3 cellular contexts compared by ENCODE assay signal in the genomic region with DNA sequence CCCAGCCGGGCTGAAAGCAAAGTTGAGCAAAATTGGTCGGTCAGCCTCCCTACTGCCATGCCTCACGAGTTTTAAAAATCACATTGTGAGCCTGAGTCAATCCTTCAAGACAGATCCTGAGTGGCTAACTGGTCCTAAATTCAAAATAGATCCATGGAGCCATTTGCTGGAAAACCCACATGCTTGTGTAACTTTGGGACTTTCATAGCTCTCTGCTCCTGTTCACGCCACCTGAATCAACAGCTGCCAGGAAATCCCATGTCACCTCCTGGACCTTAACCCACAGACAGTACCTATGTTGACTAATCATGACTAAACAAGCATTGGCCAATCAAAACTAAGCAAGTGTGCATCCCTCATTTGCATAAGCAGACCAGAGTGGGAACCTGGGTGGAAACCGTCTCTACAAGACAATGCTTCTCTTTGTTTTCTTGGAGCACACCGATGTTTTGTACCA.
TF ChIP-seq lines count a peak whose summit lies in the region.

No MANE protein-coding gene starts in this region.

TF ChIP-seq in GM23338, 12 proteins besides CTCF, POLR2A, EP300 and RAD21:
- TF ChIP-seq NANOG (IDR thresholded peaks at IDR 0.05; ENCODE audit: borderline replicate concordance): no peak
- no peak for TF ChIP-seq ZNF331 (CRISPR knock-in tag; IDR thresholded peaks at IDR 0.05; ENCODE audit: low read depth)
- no peak for TF ChIP-seq STAT1 (IDR thresholded peaks at IDR 0.05; ENCODE audit: unreplicated experiment)
- no peak for TF ChIP-seq POLR2AphosphoS5 (IDR thresholded peaks at IDR 0.05; ENCODE audit: low read depth)
- TF ChIP-seq CREB1 (CRISPR knock-in tag; IDR thresholded peaks at IDR 0.05; ENCODE audit: low read depth): no peak

TF ChIP-seq in GM12878, 131 proteins besides CTCF, POLR2A, EP300 and RAD21:
- TF ChIP-seq SREBF2 (IDR thresholded peaks at IDR 0.05; ENCODE audit: low read length) (no peak), POU2F2 (IDR thresholded peaks at IDR 0.05; ENCODE audit: borderline replicate concordance, low read depth, low read length) (peak; percentile 74; the same call in 2 of the 3 replicates), RB1 (IDR thresholded peaks at IDR 0.05; ENCODE audit: borderline replicate concordance) (no peak), SMAD1 (IDR thresholded peaks at IDR 0.05; ENCODE audit: low read depth, partially characterized antibody) (no peak), IKZF1 (conservative IDR thresholded peaks at IDR 0.05) (peak; percentile 28; the same call in 1 of the 2 replicates), ZNF274 (IDR thresholded peaks at IDR 0.05; ENCODE audit: insufficient read depth, insufficient read length) (no peak)

TF ChIP-seq in HepG2, 621 proteins besides CTCF, POLR2A, EP300 and RAD21 (continues in another document):
- TF ChIP-seq ZNF343 (CRISPR knock-in tag; IDR thresholded peaks at IDR 0.05): no peak
- TF ChIP-seq ZNF572 (CRISPR knock-in tag; IDR thresholded peaks at IDR 0.05): no peak
- TF ChIP-seq HOXA9 (CRISPR knock-in tag; IDR thresholded peaks at IDR 0.05; ENCODE audit: borderline replicate concordance): no peak
- TF ChIP-seq NFYB (CRISPR knock-in tag; IDR thresholded peaks at IDR 0.05): peak; percentile 60
- TF ChIP-seq, protein P1, sequence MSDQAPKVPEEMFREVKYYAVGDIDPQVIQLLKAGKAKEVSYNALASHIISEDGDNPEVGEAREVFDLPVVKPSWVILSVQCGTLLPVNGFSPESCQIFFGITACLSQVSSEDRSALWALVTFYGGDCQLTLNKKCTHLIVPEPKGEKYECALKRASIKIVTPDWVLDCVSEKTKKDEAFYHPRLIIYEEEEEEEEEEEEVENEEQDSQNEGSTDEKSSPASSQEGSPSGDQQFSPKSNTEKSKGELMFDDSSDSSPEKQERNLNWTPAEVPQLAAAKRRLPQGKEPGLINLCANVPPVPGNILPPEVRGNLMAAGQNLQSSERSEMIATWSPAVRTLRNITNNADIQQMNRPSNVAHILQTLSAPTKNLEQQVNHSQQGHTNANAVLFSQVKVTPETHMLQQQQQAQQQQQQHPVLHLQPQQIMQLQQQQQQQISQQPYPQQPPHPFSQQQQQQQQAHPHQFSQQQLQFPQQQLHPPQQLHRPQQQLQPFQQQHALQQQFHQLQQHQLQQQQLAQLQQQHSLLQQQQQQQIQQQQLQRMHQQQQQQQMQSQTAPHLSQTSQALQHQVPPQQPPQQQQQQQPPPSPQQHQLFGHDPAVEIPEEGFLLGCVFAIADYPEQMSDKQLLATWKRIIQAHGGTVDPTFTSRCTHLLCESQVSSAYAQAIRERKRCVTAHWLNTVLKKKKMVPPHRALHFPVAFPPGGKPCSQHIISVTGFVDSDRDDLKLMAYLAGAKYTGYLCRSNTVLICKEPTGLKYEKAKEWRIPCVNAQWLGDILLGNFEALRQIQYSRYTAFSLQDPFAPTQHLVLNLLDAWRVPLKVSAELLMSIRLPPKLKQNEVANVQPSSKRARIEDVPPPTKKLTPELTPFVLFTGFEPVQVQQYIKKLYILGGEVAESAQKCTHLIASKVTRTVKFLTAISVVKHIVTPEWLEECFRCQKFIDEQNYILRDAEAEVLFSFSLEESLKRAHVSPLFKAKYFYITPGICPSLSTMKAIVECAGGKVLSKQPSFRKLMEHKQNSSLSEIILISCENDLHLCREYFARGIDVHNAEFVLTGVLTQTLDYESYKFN (CRISPR knock-in tag; conservative IDR thresholded peaks at IDR 0.05): peak; percentile 92
- TF ChIP-seq POLR2AphosphoS2 (IDR thresholded peaks at IDR 0.05; ENCODE audit: low read depth, low read length): no peak
- no peak for TF ChIP-seq KLF13 (CRISPR knock-in tag; IDR thresholded peaks at IDR 0.05)
- TF ChIP-seq NR2F6 (IDR thresholded peaks at IDR 0.05): peak; percentile 63
- TF ChIP-seq NR2F6 (CRISPR knock-in tag; IDR thresholded peaks at IDR 0.05): peak; percentile 67; the same call in 1 of the 2 replicates
- TF ChIP-seq, protein P2, sequence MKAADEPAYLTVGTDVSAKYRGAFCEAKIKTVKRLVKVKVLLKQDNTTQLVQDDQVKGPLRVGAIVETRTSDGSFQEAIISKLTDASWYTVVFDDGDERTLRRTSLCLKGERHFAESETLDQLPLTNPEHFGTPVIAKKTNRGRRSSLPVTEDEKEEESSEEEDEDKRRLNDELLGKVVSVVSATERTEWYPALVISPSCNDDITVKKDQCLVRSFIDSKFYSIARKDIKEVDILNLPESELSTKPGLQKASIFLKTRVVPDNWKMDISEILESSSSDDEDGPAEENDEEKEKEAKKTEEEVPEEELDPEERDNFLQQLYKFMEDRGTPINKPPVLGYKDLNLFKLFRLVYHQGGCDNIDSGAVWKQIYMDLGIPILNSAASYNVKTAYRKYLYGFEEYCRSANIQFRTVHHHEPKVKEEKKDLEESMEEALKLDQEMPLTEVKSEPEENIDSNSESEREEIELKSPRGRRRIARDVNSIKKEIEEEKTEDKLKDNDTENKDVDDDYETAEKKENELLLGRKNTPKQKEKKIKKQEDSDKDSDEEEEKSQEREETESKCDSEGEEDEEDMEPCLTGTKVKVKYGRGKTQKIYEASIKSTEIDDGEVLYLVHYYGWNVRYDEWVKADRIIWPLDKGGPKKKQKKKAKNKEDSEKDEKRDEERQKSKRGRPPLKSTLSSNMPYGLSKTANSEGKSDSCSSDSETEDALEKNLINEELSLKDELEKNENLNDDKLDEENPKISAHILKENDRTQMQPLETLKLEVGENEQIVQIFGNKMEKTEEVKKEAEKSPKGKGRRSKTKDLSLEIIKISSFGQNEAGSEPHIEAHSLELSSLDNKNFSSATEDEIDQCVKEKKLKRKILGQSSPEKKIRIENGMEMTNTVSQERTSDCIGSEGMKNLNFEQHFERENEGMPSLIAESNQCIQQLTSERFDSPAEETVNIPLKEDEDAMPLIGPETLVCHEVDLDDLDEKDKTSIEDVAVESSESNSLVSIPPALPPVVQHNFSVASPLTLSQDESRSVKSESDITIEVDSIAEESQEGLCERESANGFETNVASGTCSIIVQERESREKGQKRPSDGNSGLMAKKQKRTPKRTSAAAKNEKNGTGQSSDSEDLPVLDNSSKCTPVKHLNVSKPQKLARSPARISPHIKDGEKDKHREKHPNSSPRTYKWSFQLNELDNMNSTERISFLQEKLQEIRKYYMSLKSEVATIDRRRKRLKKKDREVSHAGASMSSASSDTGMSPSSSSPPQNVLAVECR (CRISPR knock-in tag; IDR thresholded peaks at IDR 0.05; ENCODE audit: borderline replicate concordance): peak; percentile 60; the same call in 1 of the 2 replicates
- TF ChIP-seq TBX3 (IDR thresholded peaks at IDR 0.05; ENCODE audit: borderline replicate concordance): peak; percentile 80
- no peak for TF ChIP-seq ZNF557 (CRISPR knock-in tag; IDR thresholded peaks at IDR 0.05)
- TF ChIP-seq, protein P3, sequence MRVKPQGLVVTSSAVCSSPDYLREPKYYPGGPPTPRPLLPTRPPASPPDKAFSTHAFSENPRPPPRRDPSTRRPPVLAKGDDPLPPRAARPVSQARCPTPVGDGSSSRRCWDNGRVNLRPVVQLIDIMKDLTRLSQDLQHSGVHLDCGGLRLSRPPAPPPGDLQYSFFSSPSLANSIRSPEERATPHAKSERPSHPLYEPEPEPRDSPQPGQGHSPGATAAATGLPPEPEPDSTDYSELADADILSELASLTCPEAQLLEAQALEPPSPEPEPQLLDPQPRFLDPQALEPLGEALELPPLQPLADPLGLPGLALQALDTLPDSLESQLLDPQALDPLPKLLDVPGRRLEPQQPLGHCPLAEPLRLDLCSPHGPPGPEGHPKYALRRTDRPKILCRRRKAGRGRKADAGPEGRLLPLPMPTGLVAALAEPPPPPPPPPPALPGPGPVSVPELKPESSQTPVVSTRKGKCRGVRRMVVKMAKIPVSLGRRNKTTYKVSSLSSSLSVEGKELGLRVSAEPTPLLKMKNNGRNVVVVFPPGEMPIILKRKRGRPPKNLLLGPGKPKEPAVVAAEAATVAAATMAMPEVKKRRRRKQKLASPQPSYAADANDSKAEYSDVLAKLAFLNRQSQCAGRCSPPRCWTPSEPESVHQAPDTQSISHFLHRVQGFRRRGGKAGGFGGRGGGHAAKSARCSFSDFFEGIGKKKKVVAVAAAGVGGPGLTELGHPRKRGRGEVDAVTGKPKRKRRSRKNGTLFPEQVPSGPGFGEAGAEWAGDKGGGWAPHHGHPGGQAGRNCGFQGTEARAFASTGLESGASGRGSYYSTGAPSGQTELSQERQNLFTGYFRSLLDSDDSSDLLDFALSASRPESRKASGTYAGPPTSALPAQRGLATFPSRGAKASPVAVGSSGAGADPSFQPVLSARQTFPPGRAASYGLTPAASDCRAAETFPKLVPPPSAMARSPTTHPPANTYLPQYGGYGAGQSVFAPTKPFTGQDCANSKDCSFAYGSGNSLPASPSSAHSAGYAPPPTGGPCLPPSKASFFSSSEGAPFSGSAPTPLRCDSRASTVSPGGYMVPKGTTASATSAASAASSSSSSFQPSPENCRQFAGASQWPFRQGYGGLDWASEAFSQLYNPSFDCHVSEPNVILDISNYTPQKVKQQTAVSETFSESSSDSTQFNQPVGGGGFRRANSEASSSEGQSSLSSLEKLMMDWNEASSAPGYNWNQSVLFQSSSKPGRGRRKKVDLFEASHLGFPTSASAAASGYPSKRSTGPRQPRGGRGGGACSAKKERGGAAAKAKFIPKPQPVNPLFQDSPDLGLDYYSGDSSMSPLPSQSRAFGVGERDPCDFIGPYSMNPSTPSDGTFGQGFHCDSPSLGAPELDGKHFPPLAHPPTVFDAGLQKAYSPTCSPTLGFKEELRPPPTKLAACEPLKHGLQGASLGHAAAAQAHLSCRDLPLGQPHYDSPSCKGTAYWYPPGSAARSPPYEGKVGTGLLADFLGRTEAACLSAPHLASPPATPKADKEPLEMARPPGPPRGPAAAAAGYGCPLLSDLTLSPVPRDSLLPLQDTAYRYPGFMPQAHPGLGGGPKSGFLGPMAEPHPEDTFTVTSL (CRISPR knock-in tag; IDR thresholded peaks at IDR 0.05; ENCODE audit: borderline replicate concordance): peak; percentile 28; the same call in 1 of the 2 replicates
- no peak for TF ChIP-seq KDM1A (CRISPR knock-in tag; IDR thresholded peaks at IDR 0.05)
- no peak for TF ChIP-seq ZNF558 (CRISPR knock-in tag; IDR thresholded peaks at IDR 0.05; ENCODE audit: borderline replicate concordance)
- TF ChIP-seq DMAP1 (CRISPR knock-in tag; IDR thresholded peaks at IDR 0.05): 0 out of 2 replicates have a peak, but pooled peaks have one; percentile 21
- no peak for TF ChIP-seq ZNF224 (CRISPR knock-in tag; IDR thresholded peaks at IDR 0.05)
- peak; percentile 48; the same call in 1 of the 2 replicates for TF ChIP-seq RCOR2 (CRISPR knock-in tag; IDR thresholded peaks at IDR 0.05)
- peak; percentile 55; the same call in 1 of the 2 replicates for TF ChIP-seq POLR2G (IDR thresholded peaks at IDR 0.05; ENCODE audit: low read depth, low read length)
- TF ChIP-seq MAFF (IDR thresholded peaks at IDR 0.05; ENCODE audit: low read depth, low read length): peak; percentile 23; the same call in 1 of the 2 replicates
- TF ChIP-seq JDP2 (CRISPR knock-in tag; IDR thresholded peaks at IDR 0.05; ENCODE audit: borderline replicate concordance): no peak
- no peak for TF ChIP-seq ZNF546 (CRISPR knock-in tag; conservative IDR thresholded peaks at IDR 0.05)
- TF ChIP-seq FOXP1 (IDR thresholded peaks at IDR 0.05): 0 out of 2 replicates have a peak, but pooled peaks have one; percentile 24
- TF ChIP-seq FOXP1 (CRISPR knock-in tag; IDR thresholded peaks at IDR 0.05): peak; percentile 87
- TF ChIP-seq ZNF776 (CRISPR knock-in tag; IDR thresholded peaks at IDR 0.05): no peak
- TF ChIP-seq ZNF333 (CRISPR knock-in tag; IDR thresholded peaks at IDR 0.05; ENCODE audit: borderline replicate concordance): no peak
- no peak for TF ChIP-seq TCF7 (IDR thresholded peaks at IDR 0.05; ENCODE audit: low read depth)
- no peak for TF ChIP-seq NONO (IDR thresholded peaks at IDR 0.05)
- TF ChIP-seq NONO (CRISPR knock-in tag; conservative IDR thresholded peaks at IDR 0.05): peak; percentile 48; the same call in 1 of the 2 replicates
- TF ChIP-seq, protein P4, sequence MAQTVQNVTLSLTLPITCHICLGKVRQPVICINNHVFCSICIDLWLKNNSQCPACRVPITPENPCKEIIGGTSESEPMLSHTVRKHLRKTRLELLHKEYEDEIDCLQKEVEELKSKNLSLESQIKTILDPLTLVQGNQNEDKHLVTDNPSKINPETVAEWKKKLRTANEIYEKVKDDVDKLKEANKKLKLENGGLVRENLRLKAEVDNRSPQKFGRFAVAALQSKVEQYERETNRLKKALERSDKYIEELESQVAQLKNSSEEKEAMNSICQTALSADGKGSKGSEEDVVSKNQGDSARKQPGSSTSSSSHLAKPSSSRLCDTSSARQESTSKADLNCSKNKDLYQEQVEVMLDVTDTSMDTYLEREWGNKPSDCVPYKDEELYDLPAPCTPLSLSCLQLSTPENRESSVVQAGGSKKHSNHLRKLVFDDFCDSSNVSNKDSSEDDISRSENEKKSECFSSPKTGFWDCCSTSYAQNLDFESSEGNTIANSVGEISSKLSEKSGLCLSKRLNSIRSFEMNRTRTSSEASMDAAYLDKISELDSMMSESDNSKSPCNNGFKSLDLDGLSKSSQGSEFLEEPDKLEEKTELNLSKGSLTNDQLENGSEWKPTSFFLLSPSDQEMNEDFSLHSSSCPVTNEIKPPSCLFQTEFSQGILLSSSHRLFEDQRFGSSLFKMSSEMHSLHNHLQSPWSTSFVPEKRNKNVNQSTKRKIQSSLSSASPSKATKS (CRISPR knock-in tag; IDR thresholded peaks at IDR 0.05): no peak
- TF ChIP-seq, protein P5, sequence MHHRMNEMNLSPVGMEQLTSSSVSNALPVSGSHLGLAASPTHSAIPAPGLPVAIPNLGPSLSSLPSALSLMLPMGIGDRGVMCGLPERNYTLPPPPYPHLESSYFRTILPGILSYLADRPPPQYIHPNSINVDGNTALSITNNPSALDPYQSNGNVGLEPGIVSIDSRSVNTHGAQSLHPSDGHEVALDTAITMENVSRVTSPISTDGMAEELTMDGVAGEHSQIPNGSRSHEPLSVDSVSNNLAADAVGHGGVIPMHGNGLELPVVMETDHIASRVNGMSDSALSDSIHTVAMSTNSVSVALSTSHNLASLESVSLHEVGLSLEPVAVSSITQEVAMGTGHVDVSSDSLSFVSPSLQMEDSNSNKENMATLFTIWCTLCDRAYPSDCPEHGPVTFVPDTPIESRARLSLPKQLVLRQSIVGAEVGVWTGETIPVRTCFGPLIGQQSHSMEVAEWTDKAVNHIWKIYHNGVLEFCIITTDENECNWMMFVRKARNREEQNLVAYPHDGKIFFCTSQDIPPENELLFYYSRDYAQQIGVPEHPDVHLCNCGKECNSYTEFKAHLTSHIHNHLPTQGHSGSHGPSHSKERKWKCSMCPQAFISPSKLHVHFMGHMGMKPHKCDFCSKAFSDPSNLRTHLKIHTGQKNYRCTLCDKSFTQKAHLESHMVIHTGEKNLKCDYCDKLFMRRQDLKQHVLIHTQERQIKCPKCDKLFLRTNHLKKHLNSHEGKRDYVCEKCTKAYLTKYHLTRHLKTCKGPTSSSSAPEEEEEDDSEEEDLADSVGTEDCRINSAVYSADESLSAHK (CRISPR knock-in tag; IDR thresholded peaks at IDR 0.05; ENCODE audit: borderline replicate concordance): no peak
- TF ChIP-seq STAG1 (CRISPR knock-in tag; IDR thresholded peaks at IDR 0.05): no peak
- TF ChIP-seq, protein P6, sequence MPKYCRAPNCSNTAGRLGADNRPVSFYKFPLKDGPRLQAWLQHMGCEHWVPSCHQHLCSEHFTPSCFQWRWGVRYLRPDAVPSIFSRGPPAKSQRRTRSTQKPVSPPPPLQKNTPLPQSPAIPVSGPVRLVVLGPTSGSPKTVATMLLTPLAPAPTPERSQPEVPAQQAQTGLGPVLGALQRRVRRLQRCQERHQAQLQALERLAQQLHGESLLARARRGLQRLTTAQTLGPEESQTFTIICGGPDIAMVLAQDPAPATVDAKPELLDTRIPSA (CRISPR knock-in tag; IDR thresholded peaks at IDR 0.05; ENCODE audit: borderline replicate concordance): no peak
- TF ChIP-seq ZZZ3 (CRISPR knock-in tag; IDR thresholded peaks at IDR 0.05; ENCODE audit: borderline replicate concordance): peak; percentile 35; the same call in 1 of the 2 replicates
- TF ChIP-seq ZNF317 (CRISPR knock-in tag; IDR thresholded peaks at IDR 0.05): peak; percentile 63; the same call in 1 of the 2 replicates
- TF ChIP-seq ZNF232 (CRISPR knock-in tag; IDR thresholded peaks at IDR 0.05; ENCODE audit: borderline replicate concordance): peak; percentile 36; the same call in 1 of the 2 replicates
- no peak for TF ChIP-seq NKX3-1 (CRISPR knock-in tag; IDR thresholded peaks at IDR 0.05)
- TF ChIP-seq PHF5A (CRISPR knock-in tag; IDR thresholded peaks at IDR 0.05; ENCODE audit: low read depth, unreplicated experiment): no peak
